ENCODE assay signal across 8 cellular contexts in genomic region chr6:33851959-33852358, GRCh38. TPM values are rescaled to one million over a fixed set of nuclear protein-coding genes. Genes with fewer than 3 reads are reported as not detected.
DNase-seq lines count a peak whose midpoint lies in the region; ATAC-seq and TF ChIP-seq lines count a peak whose summit lies in the region.

No MANE protein-coding gene starts in this region.

- no peaks in the 10 kb centered on the region for H4K20me1 ChIP-seq in SK-N-SH (ENCODE audit: insufficient read depth)

- H3K4me3 ChIP-seq in A673 (ENCODE audit: low read depth, low read length, poor library complexity, severe bottlenecking) (no peak overlapping the region), GM12865 (ENCODE audit: low read depth, low read length) (no peak overlapping the region), SK-N-SH (ENCODE audit: low read depth in 2 of 2, low read length in 1 of 2) (no peak overlapping the region), heart right ventricle (no peak overlapping the region)

- 56% methylated on average over 8 of the region's 8 CpGs for WGBS in SK-N-SH (ENCODE audit: low lambda C conversion rate)
- WGBS in heart right ventricle, 2 donors, result 18% methylated on average over 8 of the region's 8 CpGs

- BruUV-seq in A673 (replicated peaks; lab: Mats Ljungman, UMichigan), result no TSS peak

- no peak overlapping the region for H3K27ac ChIP-seq in A673 (ENCODE audit: low read depth, low read length, poor library complexity, severe bottlenecking)
- no peak overlapping the region for H3K27ac ChIP-seq in SK-N-SH (ENCODE audit: low read depth in 2 of 2, low read length in 1 of 2)
- H3K27ac ChIP-seq in heart right ventricle, result no peak overlapping the region

- TF ChIP-seq EP300 in SK-N-SH (IDR thresholded peaks at IDR 0.05; ENCODE audit: borderline replicate concordance in 1 of 2, low read depth in 1 of 2, low read length in 1 of 2), result no peak

- no peaks in the 10 kb centered on the region for H3K36me3 Mint-ChIP-seq in activated naive CD8-positive, alpha-beta T cell treated with anti-CD3 and anti-CD28 coated beads, Interleukin-2, amount 50 U/mL, for 24 hours (ENCODE audit: low read depth)

- peak in 4 of 8 donors; percentile 56 to 68 (median 64) for ATAC-seq in heart right ventricle
- ATAC-seq in GM21390 (IDR thresholded peaks at IDR 0.05; ENCODE audit: unreplicated experiment), result no peak
- ATAC-seq in GM19455 (IDR thresholded peaks at IDR 0.05; ENCODE audit: unreplicated experiment), result no peak
- ATAC-seq in activated naive CD8-positive, alpha-beta T cell treated with anti-CD3 and anti-CD28 coated beads, Interleukin-2, amount 50 U/mL, for 24 hours, result no peak

- H3K9me3 ChIP-seq in A673 (ENCODE audit: low read depth, low read length, poor library complexity, severe bottlenecking) (no peaks in the 10 kb centered on the region), SK-N-SH (no peaks in the 10 kb centered on the region), heart right ventricle (no peaks in the 10 kb centered on the region)

- POLR2A ChIA-PET in A673 (lab: Charles Lee; ENCODE audit: low non-redundant PET) (no interaction called here), SK-N-SH (lab: Yijun Ruan, JAX) (no interaction called here)

- H3K27me3 ChIP-seq in A673 (replicated peaks; ENCODE audit: insufficient read depth, low read depth, low read length, poor library complexity) (no peaks in the 10 kb centered on the region), SK-N-SH (ENCODE audit: insufficient read depth) (no peaks in the 10 kb centered on the region), heart right ventricle (peaks cover 0 to 79% (median 42%) of the 10 kb centered on the region in 7 donors)

- no peak overlapping the region for H2AFZ ChIP-seq in SK-N-SH (ENCODE audit: low read depth)

- H3K4me1 ChIP-seq in A673 (ENCODE audit: insufficient read depth, low read length, poor library complexity, severe bottlenecking), result peaks cover 5% of the 10 kb centered on the region
- H3K4me1 ChIP-seq in SK-N-SH (ENCODE audit: control insufficient read depth in 1 of 2, insufficient read depth in 2 of 2, low read depth in 1 of 2, low read length in 1 of 2), result peaks cover 0 to 4% of the 10 kb centered on the region in 2 experiments; a peak in 1 of 4 replicates
- H3K4me1 ChIP-seq in heart right ventricle, result peaks cover 0 to 3% (median 0%) of the 10 kb centered on the region in 9 donors

- peak; percentile 61 for TF ChIP-seq RAD21 in SK-N-SH (IDR thresholded peaks at IDR 0.05; ENCODE audit: low read length)

- no peaks in the 10 kb centered on the region for H3K9me2 ChIP-seq in SK-N-SH

- no peaks in the 10 kb centered on the region for H3K79me2 ChIP-seq in SK-N-SH (ENCODE audit: insufficient read depth)

- no peaks in the 10 kb centered on the region for H3K36me3 ChIP-seq in A673 (ENCODE audit: insufficient read depth, low read length, poor library complexity, severe bottlenecking)
- no peaks in the 10 kb centered on the region for H3K36me3 ChIP-seq in SK-N-SH (replicated peaks in 1 of 2; ENCODE audit: control insufficient read depth in 1 of 2, insufficient read depth in 2 of 2, low read length in 1 of 2)
- H3K36me3 ChIP-seq in heart right ventricle, result no peaks in the 10 kb centered on the region

- H3K27me3 Mint-ChIP-seq in activated naive CD8-positive, alpha-beta T cell treated with anti-CD3 and anti-CD28 coated beads, Interleukin-2, amount 50 U/mL, for 24 hours, result peaks cover 30% of the 10 kb centered on the region

- TF ChIP-seq CTCF in A673 (conservative IDR thresholded peaks at IDR 0.05; ENCODE audit: low read depth, low read length) (peak; percentile 45), GM12865 (IDR thresholded peaks at IDR 0.05; ENCODE audit: insufficient read depth, low read depth, low read length, missing control alignments) (peak; percentile 53), SK-N-SH (IDR thresholded peaks at IDR 0.05) (peak; percentile 55), heart right ventricle (IDR thresholded peaks at IDR 0.05) (peak in 7 of 9 donors; percentile 27 to 52 (median 48))

- CTCF ChIA-PET in A673 (lab: Charles Lee) (no interaction called here), SK-N-SH (lab: Yijun Ruan, JAX) (interaction anchor here (1.1 to 3.9 kb wide), 2 partner anchors 80 to 203 kb away, joined by 3 to 21 read pairs; no protein-coding TSS in a partner anchor)

- H3K9ac ChIP-seq in SK-N-SH, result no peak overlapping the region

- H3K4me3 Mint-ChIP-seq in activated naive CD8-positive, alpha-beta T cell treated with anti-CD3 and anti-CD28 coated beads, Interleukin-2, amount 50 U/mL, for 24 hours, result no peak overlapping the region

- no peak overlapping the region for H3K4me2 ChIP-seq in SK-N-SH

- no peaks in the 10 kb centered on the region for H3F3A ChIP-seq in SK-N-SH (replicated peaks; ENCODE audit: insufficient read depth)

- H3K9me3 Mint-ChIP-seq in activated naive CD8-positive, alpha-beta T cell treated with anti-CD3 and anti-CD28 coated beads, Interleukin-2, amount 50 U/mL, for 24 hours, result no peaks in the 10 kb centered on the region

- peaks cover 15% of the 10 kb centered on the region for H3K4me1 Mint-ChIP-seq in activated naive CD8-positive, alpha-beta T cell treated with anti-CD3 and anti-CD28 coated beads, Interleukin-2, amount 50 U/mL, for 24 hours

- intact Hi-C loops in A673 (cut with micrococcal nuclease; ENCODE audit: unreplicated experiment) (no loop called here), heart right ventricle (cut with DNase I) (loop anchor here in 6 of 10 donors (5.0 to 10.0 kb wide), 3 partner anchors 173 to 293 kb away; partner anchors contain the start of gene GRM4 (in 1 of the 6))

- no peak overlapping the region for H3K27ac Mint-ChIP-seq in activated naive CD8-positive, alpha-beta T cell treated with anti-CD3 and anti-CD28 coated beads, Interleukin-2, amount 50 U/mL, for 24 hours

- DNase-seq in A673 (ENCODE audit: low spot score) (peak; percentile 33), GM12865 (ENCODE audit: low read depth) (peak; percentile 38), SK-N-SH (no peak), heart right ventricle (no peak), middle frontal gyrus (ENCODE audit: extremely low spot score, low spot score) (no peak)
- no peak for DNase-seq in activated naive CD8-positive, alpha-beta T cell treated with anti-CD3 and anti-CD28 coated beads, Interleukin-2, amount 50 U/mL, for 24 hours

TF ChIP-seq in SK-N-SH, 30 proteins besides CTCF, POLR2A, EP300 and RAD21:
- TF ChIP-seq MXI1 (IDR thresholded peaks at IDR 0.05; ENCODE audit: low read depth, low read length) (no peak), SMC3 (IDR thresholded peaks at IDR 0.05; ENCODE audit: low read depth, low read length) (peak; percentile 40)

RNA-seq across cellular contexts. Expression of gene MLN, which starts 48.2 kb away (rescaled TPM):
- not detected in 2 replicates for total RNA-seq in A673 (2021)
- not detected in 2 replicates for polyA plus RNA-seq in SK-N-SH (2012; rRNA removed)
- not detected in 2 replicates for polyA plus RNA-seq in SK-N-SH (2012; cell fraction: cytosol; rRNA removed)
- polyA plus RNA-seq in SK-N-SH (2012; cell fraction: nucleus; rRNA removed), result not detected in 2 replicates
- not detected for total RNA-seq in heart right ventricle
- polyA plus RNA-seq in heart right ventricle, result not detected

Comparison
In these comparisons a context has a peak if more than half of its experiments do, and no peak if none do; other contexts are left out.
1. DNase-seq: peak in A673 (single experiment) and GM12865 (single experiment); none in SK-N-SH (single experiment), heart right ventricle (0 of 2), middle frontal gyrus (single experiment) and activated naive CD8-positive, alpha-beta T cell treated with anti-CD3 and anti-CD28 coated beads, Interleukin-2, amount 50 U/mL, for 24 hours (single experiment).
2. Peak in every context shown above with its lines, with median percentiles within 50 percentile points of each other: CTCF ChIP-seq.